ENCODE assay signal across 8 cellular contexts in the genomic region with DNA sequence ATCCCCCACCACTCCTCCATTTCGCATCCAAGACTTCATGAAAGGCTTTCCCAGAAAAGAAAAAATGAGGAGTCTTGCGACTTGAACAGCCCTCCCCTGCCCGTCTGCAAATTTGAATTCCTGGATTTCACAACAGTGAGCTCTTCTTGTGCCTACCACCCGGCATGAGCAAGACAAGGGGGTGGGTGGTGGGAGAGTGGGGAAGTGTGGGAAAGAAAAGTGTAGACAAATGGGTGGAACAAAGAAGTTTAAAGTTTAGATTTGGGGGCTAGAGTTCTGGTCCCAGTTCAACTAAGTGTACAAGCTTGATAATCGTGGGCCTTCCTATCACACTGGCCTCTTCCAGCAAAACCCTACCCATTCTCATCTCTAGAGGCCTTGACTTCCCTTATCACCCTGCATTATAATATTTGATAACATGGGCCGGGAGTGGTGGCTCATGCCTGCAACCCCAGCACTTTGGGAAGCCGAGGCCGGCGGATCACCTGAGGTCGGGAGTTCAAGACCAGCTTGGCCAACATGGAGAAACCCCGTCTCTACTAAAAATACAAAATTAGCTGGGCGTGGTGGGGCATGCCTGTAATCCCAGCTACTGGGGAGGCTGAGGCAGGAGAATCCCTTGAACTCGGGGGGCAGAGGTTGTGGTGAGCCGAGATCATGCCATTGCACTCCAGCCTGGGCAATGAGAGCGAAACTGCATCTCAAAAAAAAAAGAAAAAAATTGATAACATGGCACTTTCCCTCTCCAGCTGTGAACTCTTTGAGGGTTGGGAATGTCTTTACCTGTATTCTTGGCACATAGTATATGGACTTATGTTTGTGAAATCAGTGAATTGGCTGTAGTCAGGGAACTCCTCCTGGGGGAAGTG. TPM values are rescaled to one million over a fixed set of nuclear protein-coding genes. Genes with fewer than 3 reads are reported as not detected.
DNase-seq lines count a peak whose midpoint lies in the region; ATAC-seq and TF ChIP-seq lines count a peak whose summit lies in the region.

No MANE protein-coding gene starts in this region.

- peaks cover 22% of the 10 kb centered on the region for H4K20me1 ChIP-seq in osteoblast (ENCODE audit: insufficient read depth, low read length)

- no peaks in the 10 kb centered on the region for H3K9me3 ChIP-seq in CD8-positive, alpha-beta memory T cell (ENCODE audit: low read length)
- H3K9me3 ChIP-seq in NT2/D1 (ENCODE audit: insufficient read depth, low read length) (no peaks in the 10 kb centered on the region), osteoblast (ENCODE audit: low read depth, low read length) (no peaks in the 10 kb centered on the region), mucosa of descending colon (no peaks in the 10 kb centered on the region)

- peak overlapping the region; percentile 53 for H2AFZ ChIP-seq in osteoblast (ENCODE audit: low read length)

- H3K4me2 ChIP-seq in osteoblast (ENCODE audit: insufficient read depth, low read length) = peak overlapping the region; percentile 100

- no peaks in the 10 kb centered on the region for H3K27me3 Mint-ChIP-seq in CD8-positive, alpha-beta memory T cell
- peaks cover 7% of the 10 kb centered on the region for H3K27me3 Mint-ChIP-seq in endothelial cell (ENCODE audit: unreplicated experiment)

- H3K79me2 ChIP-seq in osteoblast (ENCODE audit: insufficient read depth, low read length) = peaks cover 60% of the 10 kb centered on the region

- H3K4me3 ChIP-seq in CD8-positive, alpha-beta memory T cell (ENCODE audit: low read length) = peak overlapping the region; percentile 98
- H3K4me3 ChIP-seq in NT2/D1 (ENCODE audit: insufficient read length, low read depth) = peak overlapping the region; percentile 75
- peak overlapping the region; percentile 82 for H3K4me3 ChIP-seq in osteoblast (ENCODE audit: insufficient read depth, low read length)
- H3K4me3 ChIP-seq in mucosa of descending colon = no peak overlapping the region

- POLR2A ChIA-PET in CD8-positive, alpha-beta memory T cell (lab: Charles Lee) = interaction anchor here (0.6 to 6.0 kb wide), 8 partner anchors 8 to 311 kb away, joined by 3 to 112 read pairs (median 4); a partner anchor contains a TSS

- TF ChIP-seq CTCF in endothelial cell (IDR thresholded peaks at IDR 0.05; ENCODE audit: unreplicated experiment) (no peak), osteoblast (IDR thresholded peaks at IDR 0.05; ENCODE audit: extremely low read depth, low read depth, low read length) (no peak), mucosa of descending colon (IDR thresholded peaks at IDR 0.05) (no peak)

- H3K36me3 ChIP-seq in CD8-positive, alpha-beta memory T cell (ENCODE audit: insufficient read depth, low read length) = peaks cover 12% of the 10 kb centered on the region
- H3K36me3 ChIP-seq in NT2/D1 (ENCODE audit: insufficient read depth, insufficient read length, low read length) (peaks cover 50% of the 10 kb centered on the region), osteoblast (ENCODE audit: insufficient read depth, low read length) (peaks cover 23% of the 10 kb centered on the region), mucosa of descending colon (ENCODE audit: low read depth) (no peaks in the 10 kb centered on the region)

- no peak for ATAC-seq in mucosa of descending colon
- ATAC-seq in GM19463 (IDR thresholded peaks at IDR 0.05; ENCODE audit: unreplicated experiment) = no peak
- ATAC-seq in activated CD4-positive, CD25-positive, alpha-beta regulatory T cell treated with anti-CD3 and anti-CD28 coated beads, Interleukin-2, amount 50 U/mL, for 24 hours = no peak

- H3K9ac ChIP-seq in NT2/D1 (ENCODE audit: insufficient read length, low read depth) = peak overlapping the region; percentile 70

- peak overlapping the region; percentile 92 for H3K27ac ChIP-seq in CD8-positive, alpha-beta memory T cell (ENCODE audit: low read depth, low read length)
- H3K27ac ChIP-seq in osteoblast (ENCODE audit: low read depth, low read length) = peak overlapping the region; percentile 67

- H3K9me3 Mint-ChIP-seq in CD8-positive, alpha-beta memory T cell = no peaks in the 10 kb centered on the region
- no peaks in the 10 kb centered on the region for H3K9me3 Mint-ChIP-seq in endothelial cell (ENCODE audit: unreplicated experiment)

- H3K27ac Mint-ChIP-seq in CD8-positive, alpha-beta memory T cell = peak overlapping the region; percentile 86 to 95 (median 90)
- no peak overlapping the region for H3K27ac Mint-ChIP-seq in endothelial cell (ENCODE audit: unreplicated experiment)

- H3K4me1 ChIP-seq in CD8-positive, alpha-beta memory T cell (ENCODE audit: insufficient read depth, low read length) = peaks cover 57% of the 10 kb centered on the region
- H3K4me1 ChIP-seq in NT2/D1 (ENCODE audit: insufficient read depth, insufficient read length) = peaks cover 11% of the 10 kb centered on the region
- H3K4me1 ChIP-seq in osteoblast (ENCODE audit: insufficient read depth, low read length) = peaks cover 43% of the 10 kb centered on the region
- peaks cover 38% of the 10 kb centered on the region for H3K4me1 ChIP-seq in mucosa of descending colon (ENCODE audit: low read depth)

- H3K4me3 Mint-ChIP-seq in CD8-positive, alpha-beta memory T cell = peak overlapping the region; percentile 91 to 97 (median 92)
- H3K4me3 Mint-ChIP-seq in endothelial cell (ENCODE audit: unreplicated experiment) = peak overlapping the region; percentile 86

- peaks cover 76 to 88% (median 77%) of the 10 kb centered on the region in 3 donors for H3K4me1 Mint-ChIP-seq in CD8-positive, alpha-beta memory T cell
- peaks cover 33% of the 10 kb centered on the region for H3K4me1 Mint-ChIP-seq in endothelial cell (ENCODE audit: unreplicated experiment)

- H3K27me3 ChIP-seq in CD8-positive, alpha-beta memory T cell (ENCODE audit: insufficient read depth, low read length, poor library complexity, severe bottlenecking) = no peaks in the 10 kb centered on the region
- H3K27me3 ChIP-seq in NT2/D1 (ENCODE audit: insufficient read depth, insufficient read length) = no peaks in the 10 kb centered on the region
- no peaks in the 10 kb centered on the region for H3K27me3 ChIP-seq in osteoblast (ENCODE audit: insufficient read depth, low read length)

- CTCF ChIA-PET in CD8-positive, alpha-beta memory T cell (lab: Charles Lee) = interaction anchor here (0.9 to 4.5 kb wide), 6 partner anchors 9 to 202 kb away, joined by 3 to 39 read pairs (median 4); a partner anchor contains a TSS

- intact Hi-C loops in mucosa of descending colon (cut with DNase I, micrococcal nuclease) = no loop called here

- peaks cover 0 to 78% (median 5%) of the 10 kb centered on the region in 3 donors for H3K36me3 Mint-ChIP-seq in CD8-positive, alpha-beta memory T cell
- peaks cover 5% of the 10 kb centered on the region for H3K36me3 Mint-ChIP-seq in endothelial cell (ENCODE audit: low read depth, unreplicated experiment)

- DNase-seq in CD8-positive, alpha-beta memory T cell = no peak
- DNase-seq in NT2/D1 (ENCODE audit: low read depth, low spot score) (no peak), endothelial cell (ENCODE audit: low spot score) (no peak), osteoblast (ENCODE audit: insufficient read length, low spot score, missing footprints) (peak; percentile 53), mucosa of descending colon (no peak), pons (ENCODE audit: low spot score) (no peak)

RNA-seq across cellular contexts. Expression of a gene that starts 0.7 kb away (rescaled TPM):
- 10 to 100 TPM; 19.5 to 20.0 TPM for total RNA-seq in CD8-positive, alpha-beta memory T cell
- 37.0 TPM for polyA plus RNA-seq in CD8-positive, alpha-beta memory T cell
- total RNA-seq in endothelial cell (ENCODE audit: unreplicated experiment) = 13.1 TPM
- 21.2 and 21.7 TPM in 2 replicates for total RNA-seq in osteoblast
- total RNA-seq in mucosa of descending colon = 10 to 100 TPM; 28.5 to 33.0 (median 32.3) TPM

RNA-seq across cellular contexts. Expression of a gene that starts 3.6 kb away (rescaled TPM):
- total RNA-seq in CD8-positive, alpha-beta memory T cell = 10 to 100 TPM; 46.2 to 46.4 TPM
- 19.6 TPM for polyA plus RNA-seq in CD8-positive, alpha-beta memory T cell
- 8.9 TPM for total RNA-seq in endothelial cell (ENCODE audit: unreplicated experiment)
- 22.1 and 23.9 TPM in 2 replicates for total RNA-seq in osteoblast
- 10 to 100 TPM; 13.4 to 17.7 (median 17.4) TPM for total RNA-seq in mucosa of descending colon

RNA-seq across cellular contexts. Expression of a gene that starts 4.6 kb away (rescaled TPM):
- 100 to 1,000 TPM; 323 to 334 TPM for total RNA-seq in CD8-positive, alpha-beta memory T cell
- 265 TPM for polyA plus RNA-seq in CD8-positive, alpha-beta memory T cell
- total RNA-seq in endothelial cell (ENCODE audit: unreplicated experiment) (164 TPM), osteoblast (124 and 150 TPM in 2 replicates), mucosa of descending colon (100 to 1,000 TPM; 125 to 147 (median 134) TPM)

RNA-seq across cellular contexts. Expression of a gene that starts 5.5 kb away (rescaled TPM):
- total RNA-seq in CD8-positive, alpha-beta memory T cell = 1 to 10 TPM; 2.4 to 3.3 TPM
- 4.3 TPM for polyA plus RNA-seq in CD8-positive, alpha-beta memory T cell
- total RNA-seq in endothelial cell (ENCODE audit: unreplicated experiment) = 0.92 TPM
- 1.1 and 1.2 TPM in 2 replicates for total RNA-seq in osteoblast
- 1 to 10 TPM; 2.2 to 2.7 (median 2.4) TPM for total RNA-seq in mucosa of descending colon

RNA-seq across cellular contexts. Expression of a gene that starts 8.5 kb away (rescaled TPM):
- 10 to 100 TPM; 19.1 to 21.2 TPM for total RNA-seq in CD8-positive, alpha-beta memory T cell
- polyA plus RNA-seq in CD8-positive, alpha-beta memory T cell = 0.64 TPM
- total RNA-seq in endothelial cell (ENCODE audit: unreplicated experiment) = 16.3 TPM
- 4.1 and 5.4 TPM in 2 replicates for total RNA-seq in osteoblast
- 10 to 100 TPM; 13.1 to 17.2 (median 15.5) TPM for total RNA-seq in mucosa of descending colon
